Comparison of ENCODE assay signal across 10 cellular contexts in genomic region chr9:120402741-120403542, GRCh38.
DNase-seq lines count a peak whose midpoint lies in the region; ATAC-seq and TF ChIP-seq lines count a peak whose summit lies in the region.
"Had no signal": no experiment of that assay in that cellular context is flagged by ENCODE, and none has a peak within 500 bp of the region (broad histone marks: within the 10 kb centered on the region; RNA-seq: fewer than 3 reads in every experiment).

No MANE protein-coding gene starts in this region.

- H3K36me3 ChIP-seq in SK-N-SH (replicated peaks in 1 of 2; ENCODE audit: control insufficient read depth in 1 of 2, insufficient read depth in 2 of 2, low read length in 1 of 2) = peaks cover 40 to 56% of the 10 kb centered on the region in 2 experiments
- peaks cover 0 to 33% (median 13%) of the 10 kb centered on the region in 4 donors for H3K36me3 ChIP-seq in transverse colon

- no peak overlapping the region for H3K9ac ChIP-seq in SK-N-SH

- no peak for TF ChIP-seq POLR2A in transverse colon (IDR thresholded peaks at IDR 0.05)

- no peaks in the 10 kb centered on the region for H3K27me3 Mint-ChIP-seq in activated CD4-positive, alpha-beta T cell treated with anti-CD3 and anti-CD28 coated beads, Interleukin-2, amount 10 ng/mL, durations not matched to agents 24 days and 14 days
- no peaks in the 10 kb centered on the region for H3K27me3 Mint-ChIP-seq in stimulated activated naive CD8-positive, alpha-beta T cell treated with anti-CD3 and anti-CD28 coated beads, Interleukin-15, Interleukin-2, amounts not matched to agents 100 ng/mL and 50 ng/mL, for 24 hours
- H3K27me3 Mint-ChIP-seq: B cell had no signal

- H3K27ac ChIP-seq in SK-N-SH (ENCODE audit: low read depth in 2 of 2, low read length in 1 of 2) (peak overlapping the region in 1 of 2 experiments; percentile 49; a peak in 2 of 4 replicates), transverse colon (no peak overlapping the region)

- H3K79me2 ChIP-seq in SK-N-SH (ENCODE audit: insufficient read depth) = no peaks in the 10 kb centered on the region

- no peak for TF ChIP-seq RAD21 in SK-N-SH (IDR thresholded peaks at IDR 0.05; ENCODE audit: low read length)

- intact Hi-C loops in activated CD4-positive, alpha-beta T cell treated with anti-CD3 and anti-CD28 coated beads, Interleukin-2, amount 10 ng/mL, durations not matched to agents 24 days and 14 days (cut with micrococcal nuclease) = no loop called here
- intact Hi-C loops in transverse colon (cut with DNase I; ENCODE audit: low total_unique reads) = no loop called here

- H3K9me3 ChIP-seq in SK-N-SH = no peaks in the 10 kb centered on the region
- H3K9me3 ChIP-seq in transverse colon = no peaks in the 10 kb centered on the region

- no peak for DNase-seq in activated CD4-positive, alpha-beta T cell treated with anti-CD3 and anti-CD28 coated beads, Interleukin-2, amount 10 ng/mL, durations not matched to agents 24 days and 14 days
- no peak for DNase-seq in activated CD4-positive, alpha-beta T cell treated with anti-CD3 and anti-CD28 coated beads, Interleukin-2, amount 50 U/mL, for 48 hours
- DNase-seq in SK-N-SH (no peak), fibroblast of peridontal ligament (ENCODE audit: extremely low read depth) (peak; percentile 91), DMS 273 (lab: John Stamatoyannopoulos, UW; ENCODE audit: unreplicated experiment) (no peak), transverse colon (no peak)
- DNase-seq: NCI-H2029 treated with DMSO at 0.1 percent for 48 hours had no signal

- CTCF ChIA-PET in SK-N-SH (lab: Yijun Ruan, JAX) = interaction anchor here (1.3 kb wide), 1 partner anchor 11 kb away, joined by 3 read pairs; no protein-coding TSS in a partner anchor

- H3K4me3 ChIP-seq in SK-N-SH (ENCODE audit: low read depth in 2 of 2, low read length in 1 of 2) (no peak overlapping the region), transverse colon (no peak overlapping the region)

- peak overlapping the region; percentile 61 for H3K27ac Mint-ChIP-seq in activated CD4-positive, alpha-beta T cell treated with anti-CD3 and anti-CD28 coated beads, Interleukin-2, amount 10 ng/mL, durations not matched to agents 24 days and 14 days
- H3K27ac Mint-ChIP-seq in stimulated activated naive CD8-positive, alpha-beta T cell treated with anti-CD3 and anti-CD28 coated beads, Interleukin-15, Interleukin-2, amounts not matched to agents 100 ng/mL and 50 ng/mL, for 24 hours = peak overlapping the region; percentile 62
- H3K27ac Mint-ChIP-seq: B cell had no signal

- H2AFZ ChIP-seq in SK-N-SH (ENCODE audit: low read depth) = no peak overlapping the region

- POLR2A ChIA-PET in SK-N-SH (lab: Yijun Ruan, JAX) = no interaction called here

- H3K27me3 ChIP-seq in SK-N-SH (ENCODE audit: insufficient read depth) (no peaks in the 10 kb centered on the region), transverse colon (no peaks in the 10 kb centered on the region)

- peak overlapping the region; percentile 0 for H3K4me3 Mint-ChIP-seq in activated CD4-positive, alpha-beta T cell treated with anti-CD3 and anti-CD28 coated beads, Interleukin-2, amount 10 ng/mL, durations not matched to agents 24 days and 14 days
- no peak overlapping the region for H3K4me3 Mint-ChIP-seq in stimulated activated naive CD8-positive, alpha-beta T cell treated with anti-CD3 and anti-CD28 coated beads, Interleukin-15, Interleukin-2, amounts not matched to agents 100 ng/mL and 50 ng/mL, for 24 hours
- H3K4me3 Mint-ChIP-seq: B cell had no signal

- no peak for TF ChIP-seq CTCF in SK-N-SH (IDR thresholded peaks at IDR 0.05)
- no peak for TF ChIP-seq CTCF in transverse colon (IDR thresholded peaks at IDR 0.05)

- H3F3A ChIP-seq in SK-N-SH (replicated peaks; ENCODE audit: insufficient read depth) = peaks cover 13% of the 10 kb centered on the region

- H3K36me3 Mint-ChIP-seq in activated CD4-positive, alpha-beta T cell treated with anti-CD3 and anti-CD28 coated beads, Interleukin-2, amount 10 ng/mL, durations not matched to agents 24 days and 14 days (ENCODE audit: low read depth) = peaks cover 63% of the 10 kb centered on the region
- H3K36me3 Mint-ChIP-seq in stimulated activated naive CD8-positive, alpha-beta T cell treated with anti-CD3 and anti-CD28 coated beads, Interleukin-15, Interleukin-2, amounts not matched to agents 100 ng/mL and 50 ng/mL, for 24 hours (ENCODE audit: low read depth) = peaks cover 70% of the 10 kb centered on the region

- H3K4me1 Mint-ChIP-seq in activated CD4-positive, alpha-beta T cell treated with anti-CD3 and anti-CD28 coated beads, Interleukin-2, amount 10 ng/mL, durations not matched to agents 24 days and 14 days = peaks cover 22% of the 10 kb centered on the region
- H3K4me1 Mint-ChIP-seq in stimulated activated naive CD8-positive, alpha-beta T cell treated with anti-CD3 and anti-CD28 coated beads, Interleukin-15, Interleukin-2, amounts not matched to agents 100 ng/mL and 50 ng/mL, for 24 hours (ENCODE audit: low read depth) = peaks cover 16% of the 10 kb centered on the region
- H3K4me1 Mint-ChIP-seq: B cell had no signal

- no peaks in the 10 kb centered on the region for H4K20me1 ChIP-seq in SK-N-SH (ENCODE audit: insufficient read depth)

- H3K9me3 Mint-ChIP-seq in activated CD4-positive, alpha-beta T cell treated with anti-CD3 and anti-CD28 coated beads, Interleukin-2, amount 10 ng/mL, durations not matched to agents 24 days and 14 days = no peaks in the 10 kb centered on the region
- H3K9me3 Mint-ChIP-seq in stimulated activated naive CD8-positive, alpha-beta T cell treated with anti-CD3 and anti-CD28 coated beads, Interleukin-15, Interleukin-2, amounts not matched to agents 100 ng/mL and 50 ng/mL, for 24 hours = no peaks in the 10 kb centered on the region

- no peak for ATAC-seq in GM18511 (IDR thresholded peaks at IDR 0.05; ENCODE audit: unreplicated experiment)

- H3K4me1 ChIP-seq in SK-N-SH (ENCODE audit: control insufficient read depth in 1 of 2, insufficient read depth in 2 of 2, low read depth in 1 of 2, low read length in 1 of 2) (peaks cover 8 to 18% of the 10 kb centered on the region in 2 experiments; a peak in 3 of 4 replicates), transverse colon (no peaks in the 10 kb centered on the region)

- TF ChIP-seq EP300 in SK-N-SH (IDR thresholded peaks at IDR 0.05; ENCODE audit: borderline replicate concordance in 1 of 2, low read depth in 1 of 2, low read length in 1 of 2) (peak in 1 of 2 experiments; percentile 69; a peak in 2 of 4 replicates), transverse colon (IDR thresholded peaks at IDR 0.05; ENCODE audit: low read depth) (no peak)

- WGBS in SK-N-SH (ENCODE audit: low lambda C conversion rate) = 74% methylated on average over 13 of the region's 13 CpGs
- WGBS in transverse colon (ENCODE audit: low coverage in 1 of 2), 2 donors = 68 to 90% methylated on average over 2 to 13 of the region's 13 CpGs

- in situ Hi-C loops in transverse colon (cut with MboI; ENCODE audit: low pct_ligation_motif_present in 1 of 4, low pct_unique_long_range_greater_than_20kb in 1 of 4, low sequenced_read_pairs in 3 of 4) = no loop called here

- peak overlapping the region; percentile 16; the same call in 1 of the 2 replicates for H3K4me2 ChIP-seq in SK-N-SH

- no peaks in the 10 kb centered on the region for H3K9me2 ChIP-seq in SK-N-SH

TF ChIP-seq in SK-N-SH, 30 proteins besides CTCF, POLR2A, EP300 and RAD21 (continues in another document):
- TF ChIP-seq, protein P1, sequence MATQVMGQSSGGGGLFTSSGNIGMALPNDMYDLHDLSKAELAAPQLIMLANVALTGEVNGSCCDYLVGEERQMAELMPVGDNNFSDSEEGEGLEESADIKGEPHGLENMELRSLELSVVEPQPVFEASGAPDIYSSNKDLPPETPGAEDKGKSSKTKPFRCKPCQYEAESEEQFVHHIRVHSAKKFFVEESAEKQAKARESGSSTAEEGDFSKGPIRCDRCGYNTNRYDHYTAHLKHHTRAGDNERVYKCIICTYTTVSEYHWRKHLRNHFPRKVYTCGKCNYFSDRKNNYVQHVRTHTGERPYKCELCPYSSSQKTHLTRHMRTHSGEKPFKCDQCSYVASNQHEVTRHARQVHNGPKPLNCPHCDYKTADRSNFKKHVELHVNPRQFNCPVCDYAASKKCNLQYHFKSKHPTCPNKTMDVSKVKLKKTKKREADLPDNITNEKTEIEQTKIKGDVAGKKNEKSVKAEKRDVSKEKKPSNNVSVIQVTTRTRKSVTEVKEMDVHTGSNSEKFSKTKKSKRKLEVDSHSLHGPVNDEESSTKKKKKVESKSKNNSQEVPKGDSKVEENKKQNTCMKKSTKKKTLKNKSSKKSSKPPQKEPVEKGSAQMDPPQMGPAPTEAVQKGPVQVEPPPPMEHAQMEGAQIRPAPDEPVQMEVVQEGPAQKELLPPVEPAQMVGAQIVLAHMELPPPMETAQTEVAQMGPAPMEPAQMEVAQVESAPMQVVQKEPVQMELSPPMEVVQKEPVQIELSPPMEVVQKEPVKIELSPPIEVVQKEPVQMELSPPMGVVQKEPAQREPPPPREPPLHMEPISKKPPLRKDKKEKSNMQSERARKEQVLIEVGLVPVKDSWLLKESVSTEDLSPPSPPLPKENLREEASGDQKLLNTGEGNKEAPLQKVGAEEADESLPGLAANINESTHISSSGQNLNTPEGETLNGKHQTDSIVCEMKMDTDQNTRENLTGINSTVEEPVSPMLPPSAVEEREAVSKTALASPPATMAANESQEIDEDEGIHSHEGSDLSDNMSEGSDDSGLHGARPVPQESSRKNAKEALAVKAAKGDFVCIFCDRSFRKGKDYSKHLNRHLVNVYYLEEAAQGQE (IDR thresholded peaks at IDR 0.05; ENCODE audit: low read depth, low read length) = no peak
- no peak for TF ChIP-seq IRF3 (IDR thresholded peaks at IDR 0.05; ENCODE audit: low read depth, low read length)
- TF ChIP-seq RXRA (IDR thresholded peaks at IDR 0.05; ENCODE audit: borderline replicate concordance, low read depth) = peak; percentile 57; the same call in 1 of the 2 replicates
- peak; percentile 72 for TF ChIP-seq NFIC (IDR thresholded peaks at IDR 0.05; ENCODE audit: borderline replicate concordance)
- no peak for TF ChIP-seq USF1 (IDR thresholded peaks at IDR 0.05; ENCODE audit: borderline replicate concordance, low read depth)
- TF ChIP-seq RFX5 (IDR thresholded peaks at IDR 0.05; ENCODE audit: low read length) = no peak
